Comparison of ENCODE assay signal across 9 cellular contexts in genomic region chrX:47146936-47147859, GRCh38. TPM values are rescaled to one million over a fixed set of nuclear protein-coding genes. Genes with fewer than 3 reads are reported as not detected.
DNase-seq lines count a peak whose midpoint lies in the region; ATAC-seq and TF ChIP-seq lines count a peak whose summit lies in the region.
"Had no signal": no experiment of that assay in that cellular context is flagged by ENCODE, and none has a peak within 500 bp of the region (broad histone marks: within the 10 kb centered on the region; RNA-seq: fewer than 3 reads in every experiment).

No MANE protein-coding gene starts in this region.

- intact Hi-C loops in activated CD4-positive, alpha-beta T cell treated with anti-CD3 and anti-CD28 coated beads for 36 hours (cut with DNase I, micrococcal nuclease) = loop anchor here in 1 of 2 experiments (10.0 kb wide), 1 partner anchor 508 kb away; the partner anchor contains the start of genes ELK1 and UXT

- DNase-seq in activated CD4-positive, alpha-beta T cell treated with anti-CD3 and anti-CD28 coated beads for 36 hours = no peak
- no peak for DNase-seq in activated CD4-positive, alpha-beta T cell treated with anti-CD3 and anti-CD28 coated beads, Interleukin-2, amount 50 U/mL, for 48 hours
- DNase-seq in WTC11 (ENCODE audit: low spot score) (no peak), fibroblast of pulmonary artery (ENCODE audit: low read depth) (no peak), putamen (ENCODE audit: low spot score) (no peak), DMS79 treated with DMSO at 0.1 percent for 48 hours (lab: John Stamatoyannopoulos, UW) (no peak)
- no peak for DNase-seq in stimulated activated naive B cell treated with anti-CD40 and anti-IgM and Interleukin-4, amounts not matched to agents 10 μg/mL and 1 μg/mL and 100 μg/mL, for 72 hours
- DNase-seq in stimulated activated CD4-positive, alpha-beta T cell treated with anti-CD3 and anti-CD28 coated beads, Interleukin-4, amount 100 ng/mL, for 1 hour = no peak
- DNase-seq: NCI-H774 had no signal

- H3K27me3 Mint-ChIP-seq in activated CD4-positive, alpha-beta T cell treated with anti-CD3 and anti-CD28 coated beads for 36 hours = no peaks in the 10 kb centered on the region
- no peaks in the 10 kb centered on the region for H3K27me3 Mint-ChIP-seq in WTC11 (ENCODE audit: low read depth)
- H3K27me3 Mint-ChIP-seq in stimulated activated naive B cell treated with anti-CD40 and anti-IgM and Interleukin-4, amounts not matched to agents 10 μg/mL and 1 μg/mL and 100 μg/mL, for 72 hours = peaks cover 0 to 7% of the 10 kb centered on the region in 2 donors

- no peaks in the 10 kb centered on the region for H3K9me3 Mint-ChIP-seq in activated CD4-positive, alpha-beta T cell treated with anti-CD3 and anti-CD28 coated beads for 36 hours (ENCODE audit: low read depth)
- H3K9me3 Mint-ChIP-seq in WTC11 = no peaks in the 10 kb centered on the region
- H3K9me3 Mint-ChIP-seq in stimulated activated naive B cell treated with anti-CD40 and anti-IgM and Interleukin-4, amounts not matched to agents 10 μg/mL and 1 μg/mL and 100 μg/mL, for 72 hours = no peaks in the 10 kb centered on the region

- peak overlapping the region; percentile 83 for H3K4me3 ChIP-seq in fibroblast of pulmonary artery (replicated peaks; ENCODE audit: low read depth, low read length)

- POLR2A ChIA-PET in activated CD4-positive, alpha-beta T cell treated with anti-CD3 and anti-CD28 coated beads for 36 hours (lab: Charles Lee) = no interaction called here
- POLR2A ChIA-PET in WTC11 (lab: Charles Lee) = no interaction called here

- H3K36me3 Mint-ChIP-seq in activated CD4-positive, alpha-beta T cell treated with anti-CD3 and anti-CD28 coated beads for 36 hours (ENCODE audit: low read depth) = peaks cover 38% of the 10 kb centered on the region
- H3K36me3 Mint-ChIP-seq in WTC11 = peaks cover 14% of the 10 kb centered on the region
- peaks cover 16 to 29% of the 10 kb centered on the region in 2 donors for H3K36me3 Mint-ChIP-seq in stimulated activated naive B cell treated with anti-CD40 and anti-IgM and Interleukin-4, amounts not matched to agents 10 μg/mL and 1 μg/mL and 100 μg/mL, for 72 hours

- TF ChIP-seq CTCF in WTC11 (IDR thresholded peaks at IDR 0.05) (no peak), fibroblast of pulmonary artery (IDR thresholded peaks at IDR 0.05; ENCODE audit: low read length, missing control alignments) (no peak)

- H3K4me3 Mint-ChIP-seq in activated CD4-positive, alpha-beta T cell treated with anti-CD3 and anti-CD28 coated beads for 36 hours = peak overlapping the region; percentile 98
- H3K4me3 Mint-ChIP-seq in WTC11 = peak overlapping the region; percentile 30
- peak overlapping the region; percentile 46 to 100 for H3K4me3 Mint-ChIP-seq in stimulated activated naive B cell treated with anti-CD40 and anti-IgM and Interleukin-4, amounts not matched to agents 10 μg/mL and 1 μg/mL and 100 μg/mL, for 72 hours

- H3K27ac Mint-ChIP-seq in activated CD4-positive, alpha-beta T cell treated with anti-CD3 and anti-CD28 coated beads for 36 hours = peak overlapping the region; percentile 72
- H3K27ac Mint-ChIP-seq in WTC11 = no peak overlapping the region
- H3K27ac Mint-ChIP-seq in stimulated activated naive B cell treated with anti-CD40 and anti-IgM and Interleukin-4, amounts not matched to agents 10 μg/mL and 1 μg/mL and 100 μg/mL, for 72 hours = peak overlapping the region; percentile 56

- peaks cover 29% of the 10 kb centered on the region for H3K4me1 Mint-ChIP-seq in activated CD4-positive, alpha-beta T cell treated with anti-CD3 and anti-CD28 coated beads for 36 hours
- H3K4me1 Mint-ChIP-seq in WTC11 = peaks cover 16% of the 10 kb centered on the region
- peaks cover 10 to 28% of the 10 kb centered on the region in 2 donors for H3K4me1 Mint-ChIP-seq in stimulated activated naive B cell treated with anti-CD40 and anti-IgM and Interleukin-4, amounts not matched to agents 10 μg/mL and 1 μg/mL and 100 μg/mL, for 72 hours

- CTCF ChIA-PET in activated CD4-positive, alpha-beta T cell treated with anti-CD3 and anti-CD28 coated beads for 36 hours (lab: Charles Lee) = no interaction called here
- CTCF ChIA-PET in WTC11 (lab: Charles Lee) = no interaction called here

- ATAC-seq in activated CD4-positive, alpha-beta T cell treated with anti-CD3 and anti-CD28 coated beads for 36 hours = no peak
- no peak for ATAC-seq in WTC11
- no peak for ATAC-seq in stimulated activated naive B cell treated with anti-CD40 and anti-IgM and Interleukin-4, amounts not matched to agents 10 μg/mL and 1 μg/mL and 100 μg/mL, for 72 hours (replicated peaks)

TF ChIP-seq in WTC11, 78 proteins besides CTCF, POLR2A, EP300 and RAD21 (continues in another document):
- TF ChIP-seq ELF4 (CRISPR knock-in tag; IDR thresholded peaks at IDR 0.05; ENCODE audit: low read depth) (no peak), MAX (CRISPR knock-in tag; IDR thresholded peaks at IDR 0.05) (no peak), ETV6 (CRISPR knock-in tag; IDR thresholded peaks at IDR 0.05) (no peak), IRF2 (CRISPR knock-in tag; IDR thresholded peaks at IDR 0.05; ENCODE audit: borderline replicate concordance, low read depth) (no peak), ZNF317 (CRISPR knock-in tag; IDR thresholded peaks at IDR 0.05; ENCODE audit: borderline replicate concordance, low read depth) (no peak), ATF1 (CRISPR knock-in tag; IDR thresholded peaks at IDR 0.05) (no peak), MYBL2 (CRISPR knock-in tag; IDR thresholded peaks at IDR 0.05) (no peak), HMGA2 (CRISPR knock-in tag; IDR thresholded peaks at IDR 0.05) (no peak), ZNF423 (CRISPR knock-in tag; IDR thresholded peaks at IDR 0.05) (no peak), FOXK1 (CRISPR knock-in tag; IDR thresholded peaks at IDR 0.05) (no peak), RELA (CRISPR knock-in tag; IDR thresholded peaks at IDR 0.05; ENCODE audit: borderline replicate concordance) (no peak), FOXP4 (CRISPR knock-in tag; IDR thresholded peaks at IDR 0.05) (no peak), ZNF396 (CRISPR knock-in tag; IDR thresholded peaks at IDR 0.05; ENCODE audit: borderline replicate concordance) (no peak), FOXP1 (CRISPR knock-in tag; IDR thresholded peaks at IDR 0.05; ENCODE audit: borderline replicate concordance) (no peak), RORB (CRISPR knock-in tag; IDR thresholded peaks at IDR 0.05) (no peak), USF2 (CRISPR knock-in tag; IDR thresholded peaks at IDR 0.05) (no peak), EMX1 (CRISPR knock-in tag; IDR thresholded peaks at IDR 0.05) (no peak), ZSCAN18 (CRISPR knock-in tag; IDR thresholded peaks at IDR 0.05) (no peak)

RNA-seq across cellular contexts. Expression of gene RBM10, which starts 2.2 kb away (rescaled TPM):
- total RNA-seq in activated CD4-positive, alpha-beta T cell treated with anti-CD3 and anti-CD28 coated beads for 36 hours = 10 to 100 TPM; 63.8 to 72.1 TPM
- 65.6 to 66.1 TPM (median 65.8 TPM) in 3 replicates for total RNA-seq in WTC11 (2021)

RNA-seq across cellular contexts. Expression of gene NDUFB11, which starts 2.7 kb away (rescaled TPM):
- total RNA-seq in activated CD4-positive, alpha-beta T cell treated with anti-CD3 and anti-CD28 coated beads for 36 hours = 10 to 100 TPM; 89.9 to 90.8 TPM
- 105 to 110 TPM (median 106 TPM) in 3 replicates for total RNA-seq in WTC11 (2021)

RNA-seq across cellular contexts. Expression of gene UBA1, which starts 46.4 kb away (rescaled TPM):
- 100 to 1,000 TPM; 224 to 249 TPM for total RNA-seq in activated CD4-positive, alpha-beta T cell treated with anti-CD3 and anti-CD28 coated beads for 36 hours
- 379 to 392 TPM (median 383 TPM) in 3 replicates for total RNA-seq in WTC11 (2021)

Comparison
In these comparisons a context has a peak if more than half of its experiments do, and no peak if none do; other contexts are left out.
1. H3K4me3 Mint-ChIP-seq: peak in every context shown above with its lines; median percentile 98 in activated CD4-positive, alpha-beta T cell treated with anti-CD3 and anti-CD28 coated beads for 36 hours; 73 in stimulated activated naive B cell treated with anti-CD40 and anti-IgM and Interleukin-4, amounts not matched to agents 10 μg/mL and 1 μg/mL and 100 μg/mL, for 72 hours; 30 in WTC11.